Comparison of ENCODE assay signal across 21 cellular contexts in the genomic region with DNA sequence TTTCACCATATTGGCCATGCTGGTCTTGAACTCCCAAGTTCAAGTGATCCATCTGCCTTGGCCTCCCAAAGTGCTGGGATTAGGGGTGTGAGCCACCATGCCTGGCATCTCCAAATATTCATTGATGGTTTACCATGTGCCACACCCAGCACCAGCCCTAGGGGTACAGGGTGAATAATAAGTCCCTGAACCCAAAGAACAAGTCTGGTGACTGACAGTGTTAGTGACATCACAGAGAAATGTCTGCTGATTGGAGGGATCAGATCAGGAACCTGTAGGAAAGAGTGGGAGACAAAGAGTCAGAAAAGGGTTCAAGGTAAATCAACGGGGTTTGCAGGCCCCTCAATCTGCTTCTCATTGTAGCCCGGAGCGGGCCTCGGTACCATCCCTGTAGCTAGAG.
"Had no signal": no experiment of that assay in that cellular context is flagged by ENCODE, and none has a peak within 500 bp of the region (broad histone marks: within the 10 kb centered on the region; RNA-seq: fewer than 3 reads in every experiment).

No MANE protein-coding gene starts in this region.

- H3K9ac ChIP-seq: SK-N-SH had no signal

- FAIRE-seq: RCC 7860 had no signal

- H3K4me2 ChIP-seq: SK-N-SH had no signal

- DNase-seq: IMR-90, Karpas-422, KG1, MM.1S, NCI-H1092 treated with DMSO at 0.1 percent for 48 hours, NCI-H1436, NCI-H187, NCI-H2029, NCI-H2081 treated with DMSO at 0.1 percent for 48 hours, NCI-H2171, NCI-H226, NCI-H446, NCI-H510A, NCI-H524 treated with DMSO at 0.1 percent for 48 hours, NCI-H69, NCI-H774, Right ventricle myocardium superior, RPMI8226, SK-N-SH, SW 1271 had no signal

- H3K9me3 ChIP-seq: SK-N-SH had no signal
